In the genomic region with DNA sequence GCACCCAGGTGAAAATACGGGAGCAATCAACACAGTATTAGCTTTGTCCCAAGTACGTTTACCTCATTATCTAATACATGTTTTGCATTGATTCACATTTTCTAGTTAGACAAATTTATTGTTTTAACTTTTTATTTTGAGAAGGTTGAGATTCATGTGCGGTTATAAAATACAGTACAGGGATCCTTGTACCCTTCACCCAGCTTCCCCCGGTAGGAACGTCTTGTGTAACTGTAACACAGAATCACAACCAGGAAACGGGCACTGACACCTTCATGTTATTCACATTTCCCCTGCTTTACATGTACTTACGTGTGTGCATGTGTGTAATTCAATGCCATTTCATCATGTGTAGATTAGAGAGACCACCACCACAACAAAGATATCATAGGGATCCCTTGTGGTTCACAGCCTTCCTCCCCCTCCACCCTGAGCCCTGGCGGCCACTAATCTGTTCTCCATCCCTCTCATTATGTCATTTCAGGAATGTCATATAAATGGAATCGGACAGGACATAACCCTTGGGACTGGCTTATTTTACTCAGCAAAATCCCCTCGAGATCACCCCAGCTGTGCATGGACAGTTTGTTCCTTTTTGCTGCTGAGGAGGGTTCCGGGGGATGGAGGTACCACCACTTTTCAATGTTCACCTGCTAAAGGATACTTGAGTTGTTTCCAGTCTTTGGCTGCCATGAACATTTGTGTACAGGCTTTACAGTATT, we compare ENCODE assay signal across 24 cellular contexts. TPM values are rescaled to one million over a fixed set of nuclear protein-coding genes. Genes with fewer than 3 reads are reported as not detected.
"Had no signal": no experiment of that assay in that cellular context is flagged by ENCODE, and none has a peak within 500 bp of the region (broad histone marks: within the 10 kb centered on the region; RNA-seq: fewer than 3 reads in every experiment).

No MANE protein-coding gene starts in this region.

- H3K9me3 ChIP-seq: left lung, ovary, right lobe of liver, spleen, testis had no signal

- H3K4me1 ChIP-seq: foreskin keratinocyte, right lobe of liver, testis, tibial nerve had no signal

- H3K9ac ChIP-seq: neural progenitor cell had no signal

- H3K27me3 ChIP-seq: foreskin keratinocyte, left lung, neural progenitor cell, ovary, right lobe of liver, testis, tibial nerve had no signal

- H3K4me3 ChIP-seq: left lung, lung, neural progenitor cell, ovary, right lobe of liver, spleen, testis, tibial nerve had no signal

- H2AFZ ChIP-seq: neural progenitor cell had no signal

- ATAC-seq: foreskin keratinocyte; left lung; stimulated activated naive B cell treated with anti-CD40 and anti-IgM and Interleukin-4, amounts not matched to agents 10 μg/mL and 1 μg/mL and 100 μg/mL, for 72 hours had no signal

- H3K27ac ChIP-seq: foreskin keratinocyte, left lung, neural progenitor cell, ovary, right lobe of liver, spleen, testis, tibial nerve had no signal

- DNase-seq: effector memory CD4-positive, alpha-beta T cell; foreskin keratinocyte; head of caudate nucleus; hypothalamus; islet precursor cell; left lung; mesenchymal stem cell; midbrain; nucleus accumbens; ovary; right lobe of liver; spleen; stimulated activated CD4-positive, alpha-beta T cell treated with anti-CD3 and anti-CD28 coated beads, Interleukin-15, amount 100 ng/mL, for 24 hours; stimulated activated CD4-positive, alpha-beta T cell treated with anti-CD3 and anti-CD28 coated beads, Interleukin-1b, Interleukin-23, amount 100 ng/mL, for 48 hours; stimulated activated CD4-positive, alpha-beta T cell treated with anti-CD3 and anti-CD28 coated beads, Interleukin-4, amount 100 ng/mL, for 4 hours; stimulated activated naive B cell treated with anti-CD40 and anti-IgM and Interleukin-4, amounts not matched to agents 10 μg/mL and 1 μg/mL and 100 μg/mL, for 72 hours; stimulated activated naive CD8-positive, alpha-beta T cell treated with anti-CD3 and anti-CD28 coated beads, Interleukin-15, amount 100 ng/mL, for 72 hours; testis had no signal

- H3K4me2 ChIP-seq: neural progenitor cell had no signal

- H3K36me3 ChIP-seq: left lung, neural progenitor cell, ovary, right lobe of liver, spleen, tibial nerve had no signal

RNA-seq across cellular contexts. Expression of a gene that starts 46.5 kb away (rescaled TPM):
- total RNA-seq: epithelial cell of proximal tubule; foreskin keratinocyte; left lung; lung; natural killer cell treated with Interleukin-12 subunit alpha and Interleukin-12 subunit beta and Interleukin-15 and Interleukin-18, amount 100 ng/mL, for 72 hours; spleen; subcutaneous adipose tissue had no signal
- polyA plus RNA-seq: foreskin keratinocyte, lung, spleen had no signal
